In genomic region chr2:182672471-182673165, GRCh38 we compare ENCODE assay signal across 15 cellular contexts. TPM values are rescaled to one million over a fixed set of nuclear protein-coding genes. Genes with fewer than 3 reads are reported as not detected.
DNase-seq lines count a peak whose midpoint lies in the region; TF ChIP-seq lines count a peak whose summit lies in the region.
"Had no signal": no experiment of that assay in that cellular context is flagged by ENCODE, and none has a peak within 500 bp of the region (broad histone marks: within the 10 kb centered on the region; RNA-seq: fewer than 3 reads in every experiment).

No MANE protein-coding gene starts in this region.

- H4K8ac ChIP-seq in mesenchymal stem cell (ENCODE audit: low read length): no peak overlapping the region

- no peak overlapping the region for H3K14ac ChIP-seq in mesenchymal stem cell (ENCODE audit: low read length in 2 of 2)

- no peak overlapping the region for H2BK5ac ChIP-seq in mesenchymal stem cell (ENCODE audit: low read depth, low read length, poor library complexity, severe bottlenecking)

- H2AFZ ChIP-seq in mesenchymal stem cell (ENCODE audit: low read depth, low read length): no peak overlapping the region
- H2AFZ ChIP-seq: parathyroid adenoma had no signal

- H3K36me3 ChIP-seq in mesenchymal stem cell (ENCODE audit: control insufficient read depth in 1 of 2, insufficient read depth in 2 of 2, low read depth in 1 of 2, low read length in 2 of 2): no peaks in the 10 kb centered on the region
- H3K36me3 ChIP-seq: stomach had no signal

- H3K9me3 ChIP-seq in mesenchymal stem cell (ENCODE audit: control insufficient read depth, low read length): no peaks in the 10 kb centered on the region
- H3K9me3 ChIP-seq: stomach had no signal

- H2BK12ac ChIP-seq in mesenchymal stem cell (ENCODE audit: low read length in 2 of 2): no peak overlapping the region

- no peak overlapping the region for H3K27ac ChIP-seq in mesenchymal stem cell (ENCODE audit: low read length, poor library complexity, severe bottlenecking)
- H3K27ac ChIP-seq: parathyroid adenoma, stomach had no signal

- H3K23ac ChIP-seq in mesenchymal stem cell (ENCODE audit: low read length in 2 of 2): no peak overlapping the region

- no peaks in the 10 kb centered on the region for H3K79me1 ChIP-seq in mesenchymal stem cell (replicated peaks; ENCODE audit: low read length, poor library complexity, severe bottlenecking)

- DNase-seq in Caki2 (ENCODE audit: low read depth) (peak; percentile 25), LoVo (ENCODE audit: low spot score) (peak; percentile 22), cardiac fibroblast (ENCODE audit: low read depth in 2 of 2) (peak; percentile 80 to 87), mesenchymal stem cell (peak; percentile 78), NCI-H1436 treated with DMSO at 0.1 percent for 48 hours (lab: John Stamatoyannopoulos, UW) (no peak), SK-N-DZ (ENCODE audit: low spot score) (no peak), NCI-H146 treated with DMSO at 0.1 percent for 48 hours (lab: John Stamatoyannopoulos, UW; ENCODE audit: unreplicated experiment) (no peak)
- no peak for DNase-seq in activated effector memory CD4-positive, alpha-beta T cell treated with anti-CD3 and anti-CD28 coated beads, Interleukin-2, amount 50 U/mL, for 16 hours
- DNase-seq: activated B cell treated with CpG ODN at 0.5 μM for 24 hours; activated T-cell treated with anti-CD3 and anti-CD28 coated beads, Interleukin-2, amount 50 U/mL, for 72 hours; CD4-positive, alpha-beta T cell; NCI-H1417; NCI-H82; stomach had no signal

- no peak overlapping the region for H3K4ac ChIP-seq in mesenchymal stem cell (ENCODE audit: low read depth in 1 of 2, low read length in 2 of 2)

- no peak overlapping the region for H2BK120ac ChIP-seq in mesenchymal stem cell (ENCODE audit: low read depth, low read length)

- no peak overlapping the region for H2AK5ac ChIP-seq in mesenchymal stem cell (ENCODE audit: low read length, severe bottlenecking)

- TF ChIP-seq CTCF in cardiac fibroblast (IDR thresholded peaks at IDR 0.05; ENCODE audit: low read depth, low read length): no peak

- in situ Hi-C loops in Caki2 (cut with HindIII; ENCODE audit: low pct_unique_long_range_greater_than_20kb, low sequenced_read_pairs): no loop called here

- H3K4me2 ChIP-seq in mesenchymal stem cell (ENCODE audit: low read length, poor library complexity, severe bottlenecking): no peak overlapping the region

- H3K9ac ChIP-seq in mesenchymal stem cell (ENCODE audit: low read length): peak overlapping the region; percentile 2
- H3K9ac ChIP-seq: parathyroid adenoma had no signal

- no peak overlapping the region for H2BK15ac ChIP-seq in mesenchymal stem cell (ENCODE audit: low read depth, poor library complexity, severe bottlenecking)

- WGBS in mesenchymal stem cell: 17% methylated on average over 4 of the region's 6 CpGs

- no peaks in the 10 kb centered on the region for H3K27me3 ChIP-seq in mesenchymal stem cell (ENCODE audit: control insufficient read depth in 1 of 2, insufficient read depth in 1 of 2, low read length in 2 of 2)
- H3K27me3 ChIP-seq: stomach had no signal

- H3K4me1 ChIP-seq in mesenchymal stem cell (ENCODE audit: control insufficient read depth, insufficient read depth, low read depth, low read length): peaks cover 4% of the 10 kb centered on the region
- H3K4me1 ChIP-seq: parathyroid adenoma, stomach had no signal

- no peak overlapping the region for H3K4me3 ChIP-seq in cardiac fibroblast (replicated peaks in 1 of 2; ENCODE audit: low read depth in 2 of 2, low read length in 2 of 2)
- H3K4me3 ChIP-seq in mesenchymal stem cell (ENCODE audit: insufficient read depth in 1 of 2, low read depth in 1 of 2, low read length in 2 of 2): no peak overlapping the region
- H3K4me3 ChIP-seq: stomach had no signal

- no peak overlapping the region for H3K18ac ChIP-seq in mesenchymal stem cell (ENCODE audit: low read depth in 1 of 2, low read length in 2 of 2)

- H4K91ac ChIP-seq in mesenchymal stem cell (ENCODE audit: low read length): no peak overlapping the region

RNA-seq across cellular contexts. Expression of gene DNAJC10, which starts 43.4 kb away (rescaled TPM):
- 95.4 and 104 TPM in 2 replicates for total RNA-seq in Caki2 (2014; rRNA removed; shearing (Covaris generic); ENCODE audit: low replicate concordance)
- polyA plus RNA-seq in mesenchymal stem cell (2013, experiment 1 of 2): 101 TPM
- polyA plus RNA-seq in mesenchymal stem cell (2013, experiment 2 of 2): 104 TPM
- 44.5 and 60.7 TPM in 2 replicates for polyA plus RNA-seq in SK-N-DZ (2014; cell fraction: cytosol; rRNA removed)
- polyA plus RNA-seq in SK-N-DZ (2014; cell fraction: nucleus; rRNA removed): 72.3 and 80.9 TPM in 2 replicates

Comparison
In these comparisons a context has a peak if more than half of its experiments do, and no peak if none do; other contexts are left out.
1. DNase-seq: peak in Caki2 (single experiment), LoVo (single experiment), cardiac fibroblast (2 of 2) and mesenchymal stem cell (single experiment); none in NCI-H1436 treated with DMSO at 0.1 percent for 48 hours (single experiment), activated effector memory CD4-positive, alpha-beta T cell treated with anti-CD3 and anti-CD28 coated beads, Interleukin-2, amount 50 U/mL, for 16 hours (single experiment), SK-N-DZ (single experiment) and NCI-H146 treated with DMSO at 0.1 percent for 48 hours (single experiment).